ENCODE assay signal across 14 cellular contexts in genomic region chr18:42025491-42025890, GRCh38.
DNase-seq lines count a peak whose midpoint lies in the region; ATAC-seq and TF ChIP-seq lines count a peak whose summit lies in the region.
"Had no signal": no experiment of that assay in that cellular context is flagged by ENCODE, and none has a peak within 500 bp of the region (broad histone marks: within the 10 kb centered on the region; RNA-seq: fewer than 3 reads in every experiment).

No MANE protein-coding gene starts in this region.

- POLR2A ChIA-PET in CD8-positive, alpha-beta T cell (lab: Charles Lee), result no interaction called here

- TF ChIP-seq CTCF in CD8-positive, alpha-beta T cell (IDR thresholded peaks at IDR 0.05), result no peak
- TF ChIP-seq CTCF in ascending aorta (IDR thresholded peaks at IDR 0.05) (no peak), suprapubic skin (IDR thresholded peaks at IDR 0.05) (no peak)

- no peaks in the 10 kb centered on the region for H3K9me3 ChIP-seq in CD8-positive, alpha-beta T cell (ENCODE audit: low read length)
- H3K9me3 ChIP-seq in ascending aorta (no peaks in the 10 kb centered on the region), suprapubic skin (no peaks in the 10 kb centered on the region)
- H3K9me3 ChIP-seq: HAP-1, upper lobe of left lung had no signal

- H3K4me3 ChIP-seq in CD8-positive, alpha-beta T cell (ENCODE audit: low read depth, low read length), result no peak overlapping the region
- no peak overlapping the region for H3K4me3 ChIP-seq in ascending aorta
- no peak overlapping the region for H3K4me3 ChIP-seq in suprapubic skin
- H3K4me3 ChIP-seq: HAP-1, upper lobe of left lung had no signal

- H3K27ac ChIP-seq in CD8-positive, alpha-beta T cell (ENCODE audit: low read depth, low read length), result peak overlapping the region; percentile 5
- H3K27ac ChIP-seq in ascending aorta (no peak overlapping the region), suprapubic skin (no peak overlapping the region)
- H3K27ac ChIP-seq: upper lobe of left lung had no signal

- H3K4me3 Mint-ChIP-seq in CD8-positive, alpha-beta T cell, result no peak overlapping the region
- H3K4me3 Mint-ChIP-seq: activated naive CD4-positive, alpha-beta T cell treated with anti-CD3 and anti-CD28 coated beads for 36 hours had no signal

- H3K27me3 ChIP-seq in CD8-positive, alpha-beta T cell (ENCODE audit: insufficient read depth, low read length), result no peaks in the 10 kb centered on the region
- H3K27me3 ChIP-seq in ascending aorta (no peaks in the 10 kb centered on the region), suprapubic skin (no peaks in the 10 kb centered on the region)
- H3K27me3 ChIP-seq: upper lobe of left lung had no signal

- no peaks in the 10 kb centered on the region for H3K27me3 Mint-ChIP-seq in CD8-positive, alpha-beta T cell (ENCODE audit: low read depth)

- CTCF ChIA-PET in CD8-positive, alpha-beta T cell (lab: Charles Lee), result no interaction called here

- no peak for DNase-seq in CD8-positive, alpha-beta T cell
- no peak for DNase-seq in superior temporal gyrus (ENCODE audit: extremely low spot score)
- DNase-seq in ascending aorta (ENCODE audit: low spot score in 2 of 2), result no peak
- DNase-seq in suprapubic skin (ENCODE audit: low spot score in 2 of 2), result no peak
- no peak for DNase-seq in NCI-H524 (lab: John Stamatoyannopoulos, UW)
- DNase-seq: activated naive CD4-positive, alpha-beta T cell treated with anti-CD3 and anti-CD28 coated beads for 36 hours; Kasumi-1; NCI-H226; upper lobe of left lung had no signal

- H3K36me3 ChIP-seq in CD8-positive, alpha-beta T cell (ENCODE audit: insufficient read depth, low read length), result peaks cover 9% of the 10 kb centered on the region
- H3K36me3 ChIP-seq in ascending aorta, result peaks cover 25 to 33% of the 10 kb centered on the region in 2 donors
- peaks cover 46% of the 10 kb centered on the region for H3K36me3 ChIP-seq in suprapubic skin

- H3K9me3 Mint-ChIP-seq in CD8-positive, alpha-beta T cell, result no peaks in the 10 kb centered on the region
- H3K9me3 Mint-ChIP-seq: activated naive CD4-positive, alpha-beta T cell treated with anti-CD3 and anti-CD28 coated beads for 36 hours had no signal

- peaks cover 54% of the 10 kb centered on the region for H3K36me3 Mint-ChIP-seq in CD8-positive, alpha-beta T cell

- ATAC-seq in CD8-positive, alpha-beta T cell, result no peak
- ATAC-seq in GM19324 (IDR thresholded peaks at IDR 0.05; ENCODE audit: low FRiP score, unreplicated experiment) (peak; percentile 19), HG02852 (IDR thresholded peaks at IDR 0.05; ENCODE audit: unreplicated experiment) (peak; percentile 15), HG03565 (IDR thresholded peaks at IDR 0.05; ENCODE audit: unreplicated experiment) (peak; percentile 1)
- ATAC-seq: left lobe of liver had no signal

- no peak for TF ChIP-seq EP300 in suprapubic skin (IDR thresholded peaks at IDR 0.05)

- intact Hi-C loops in CD8-positive, alpha-beta T cell (cut with DNase I, micrococcal nuclease), result loop anchor here in 1 of 2 experiments (5.0 kb wide), 1 partner anchor 68 kb away; the partner anchor contains the start of gene PIK3C3
- intact Hi-C loops in ascending aorta (cut with DNase I), result no loop called here

- 96% methylated on average over 1 of the region's 1 CpG for WGBS in suprapubic skin

- H3K27ac Mint-ChIP-seq in CD8-positive, alpha-beta T cell, result peak overlapping the region; percentile 21
- H3K27ac Mint-ChIP-seq: activated naive CD4-positive, alpha-beta T cell treated with anti-CD3 and anti-CD28 coated beads for 36 hours had no signal

- H3K4me1 Mint-ChIP-seq in CD8-positive, alpha-beta T cell (ENCODE audit: low read depth), result peaks cover 26% of the 10 kb centered on the region

- TF ChIP-seq POLR2A in suprapubic skin (IDR thresholded peaks at IDR 0.05), result no peak

- no peaks in the 10 kb centered on the region for H3K4me1 ChIP-seq in CD8-positive, alpha-beta T cell (ENCODE audit: insufficient read depth, low read length)
- no peaks in the 10 kb centered on the region for H3K4me1 ChIP-seq in ascending aorta
- no peaks in the 10 kb centered on the region for H3K4me1 ChIP-seq in suprapubic skin
- H3K4me1 ChIP-seq: HAP-1, upper lobe of left lung had no signal
